8 cellular contexts compared by ENCODE assay signal in the genomic region with DNA sequence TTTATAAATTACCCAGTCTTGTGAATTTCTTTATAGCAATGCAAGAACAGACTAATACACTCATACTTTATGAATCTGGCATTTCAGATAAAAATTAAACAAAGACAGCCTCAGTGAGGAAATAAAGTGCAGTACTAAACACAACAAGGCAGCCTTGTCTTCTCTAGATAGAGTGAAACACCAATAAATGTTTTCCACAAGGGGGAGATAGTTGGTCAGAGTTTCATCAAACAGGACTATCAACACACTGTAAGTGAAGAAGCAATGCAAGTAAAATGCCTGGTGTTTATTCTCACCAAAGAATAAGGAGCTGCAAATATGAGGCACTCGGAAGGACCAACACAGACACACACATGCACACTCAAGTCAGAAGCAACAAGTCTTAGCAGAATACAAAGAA.
DNase-seq lines count a peak whose midpoint lies in the region; ATAC-seq and TF ChIP-seq lines count a peak whose summit lies in the region.

No MANE protein-coding gene starts in this region.

- no peak for TF ChIP-seq EP300 in stomach (IDR thresholded peaks at IDR 0.05)

- no peak overlapping the region for H3K4me3 ChIP-seq in stomach

- H3K27ac ChIP-seq in foreskin keratinocyte (no peak overlapping the region), stomach (no peak overlapping the region)

- no peak for TF ChIP-seq POLR2A in stomach (IDR thresholded peaks at IDR 0.05)

- peak; percentile 18 for DNase-seq in Daoy (ENCODE audit: low read depth)
- peak; percentile 44 for DNase-seq in SK-N-DZ (ENCODE audit: low spot score)
- peak in 1 of 2 donors; percentile 36 for DNase-seq in foreskin keratinocyte
- no peak for DNase-seq in stomach
- no peak for DNase-seq in DMS153 (lab: John Stamatoyannopoulos, UW)
- no peak for DNase-seq in activated T-cell treated with anti-CD3 and anti-CD28 coated beads, Interleukin-2, amount 50 U/mL, for 1 hour
- DNase-seq in GOT3 (lab: John Stamatoyannopoulos, UW) = no peak

- intact Hi-C loops in stomach (cut with DNase I; ENCODE audit: low total_unique reads) = no loop called here

- H3K4me1 ChIP-seq in foreskin keratinocyte (no peaks in the 10 kb centered on the region), stomach (no peaks in the 10 kb centered on the region)

- no peaks in the 10 kb centered on the region for H3K36me3 ChIP-seq in stomach

- no peaks in the 10 kb centered on the region for H3K27me3 ChIP-seq in foreskin keratinocyte
- H3K27me3 ChIP-seq in stomach = no peaks in the 10 kb centered on the region

- no peaks in the 10 kb centered on the region for H3K9me3 ChIP-seq in stomach

- TF ChIP-seq CTCF in foreskin keratinocyte (conservative IDR thresholded peaks at IDR 0.05) = peak; percentile 65
- TF ChIP-seq CTCF in stomach (IDR thresholded peaks at IDR 0.05) = peak in 4 of 7 experiments; percentile 14 to 38 (median 27)

- ATAC-seq in HG03159 (IDR thresholded peaks at IDR 0.05; ENCODE audit: unreplicated experiment) (peak; percentile 67), foreskin keratinocyte (peak; percentile 62)

- WGBS in stomach, 5 donors = 45 to 66% (median 60%) methylated on average over 1 of the region's 1 CpG

Comparison
In these comparisons a context has a peak if more than half of its experiments do, and no peak if none do; other contexts are left out.
1. DNase-seq: peak in Daoy (single experiment) and SK-N-DZ (single experiment); none in stomach (single experiment), DMS153 (single experiment), activated T-cell treated with anti-CD3 and anti-CD28 coated beads, Interleukin-2, amount 50 U/mL, for 1 hour (single experiment) and GOT3 (single experiment).